Comparison of ENCODE assay signal across 1 cellular context in genomic region chr5:173229966-173230740, GRCh38.
TF ChIP-seq lines count a peak whose summit lies in the region.

No MANE protein-coding gene starts in this region.

TF ChIP-seq in IMR-90, 13 proteins besides CTCF, POLR2A, EP300 and RAD21 (continued from another document):
- TF ChIP-seq ELK1 (IDR thresholded peaks at IDR 0.05; ENCODE audit: borderline replicate concordance, low read depth, low read length) (no peak), BHLHE40 (IDR thresholded peaks at IDR 0.05; ENCODE audit: low read depth, low read length) (no peak), MAFK (IDR thresholded peaks at IDR 0.05; ENCODE audit: low read depth, low read length) (no peak), MAZ (IDR thresholded peaks at IDR 0.05; ENCODE audit: borderline replicate concordance, low read depth, low read length) (no peak), SMC3 (IDR thresholded peaks at IDR 0.05; ENCODE audit: low read depth, low read length) (no peak), MXI1 (IDR thresholded peaks at IDR 0.05; ENCODE audit: borderline replicate concordance, low read depth, low read length) (no peak), CHD1 (IDR thresholded peaks at IDR 0.05; ENCODE audit: low read depth, low read length) (no peak), FOS (IDR thresholded peaks at IDR 0.05; ENCODE audit: low read depth, low read length) (no peak), USF2 (IDR thresholded peaks at IDR 0.05; ENCODE audit: low read depth, low read length) (no peak), RFX5 (IDR thresholded peaks at IDR 0.05; ENCODE audit: low read depth, low read length) (no peak), NFE2L2 (IDR thresholded peaks at IDR 0.05; ENCODE audit: low read depth, low read length) (no peak), CEBPB (IDR thresholded peaks at IDR 0.05; ENCODE audit: low read depth, low read length) (no peak)
TF ChIP-seq in IMR-90: peak in this region for 0.
